27 cellular contexts compared by ENCODE assay signal in genomic region chr17:57302690-57303089, GRCh38. TPM values are rescaled to one million over a fixed set of nuclear protein-coding genes. Genes with fewer than 3 reads are reported as not detected.
DNase-seq lines count a peak whose midpoint lies in the region; ATAC-seq and TF ChIP-seq lines count a peak whose summit lies in the region.
"Had no signal": no experiment of that assay in that cellular context is flagged by ENCODE, and none has a peak within 500 bp of the region (broad histone marks: within the 10 kb centered on the region; RNA-seq: fewer than 3 reads in every experiment).

No MANE protein-coding gene starts in this region.

- H3K27me3 Mint-ChIP-seq in activated CD8-positive, alpha-beta memory T cell treated with anti-CD3 and anti-CD28 coated beads, Interleukin-2, amount 10 ng/mL, durations not matched to agents 7 days and 5 days = no peaks in the 10 kb centered on the region
- no peaks in the 10 kb centered on the region for H3K27me3 Mint-ChIP-seq in effector memory CD8-positive, alpha-beta T cell
- H3K27me3 Mint-ChIP-seq: CD8-positive, alpha-beta memory T cell; dendritic cell treated with granulocyte-macrophage colony-stimulating factor and Interleukin-4, amounts not matched to agents 40 ng/mL and 50 ng/mL, for 4 days; IgD-negative memory B cell had no signal

- peaks cover 2% of the 10 kb centered on the region for H3K9me3 Mint-ChIP-seq in activated CD8-positive, alpha-beta memory T cell treated with anti-CD3 and anti-CD28 coated beads, Interleukin-2, amount 10 ng/mL, durations not matched to agents 7 days and 5 days (ENCODE audit: low read depth)
- no peaks in the 10 kb centered on the region for H3K9me3 Mint-ChIP-seq in effector memory CD8-positive, alpha-beta T cell
- H3K9me3 Mint-ChIP-seq: CD8-positive, alpha-beta memory T cell had no signal

- no peaks in the 10 kb centered on the region for H3F3A ChIP-seq in smooth muscle cell (ENCODE audit: low read depth)

- peaks cover 17% of the 10 kb centered on the region for H4K20me1 ChIP-seq in smooth muscle cell (ENCODE audit: low read depth)

- no peak overlapping the region for H3K9ac ChIP-seq in smooth muscle cell (ENCODE audit: low read depth)

- CTCF ChIA-PET in activated CD8-positive, alpha-beta memory T cell treated with anti-CD3 and anti-CD28 coated beads, Interleukin-2, amount 10 ng/mL, durations not matched to agents 7 days and 5 days (lab: Charles Lee) = no interaction called here

- no peak overlapping the region for H2AFZ ChIP-seq in smooth muscle cell (ENCODE audit: low read depth)

- no peak for TF ChIP-seq CTCF in smooth muscle cell (IDR thresholded peaks at IDR 0.05; ENCODE audit: borderline replicate concordance, insufficient read depth, poor library complexity, severe bottlenecking)

- peaks cover 47% of the 10 kb centered on the region for H3K36me3 Mint-ChIP-seq in activated CD8-positive, alpha-beta memory T cell treated with anti-CD3 and anti-CD28 coated beads, Interleukin-2, amount 10 ng/mL, durations not matched to agents 7 days and 5 days
- H3K36me3 Mint-ChIP-seq in effector memory CD8-positive, alpha-beta T cell (ENCODE audit: insufficient read depth) = peaks cover 22% of the 10 kb centered on the region

- peaks cover 13% of the 10 kb centered on the region for H3K79me2 ChIP-seq in smooth muscle cell (ENCODE audit: low read depth)

- H3K4me3 Mint-ChIP-seq in activated CD8-positive, alpha-beta memory T cell treated with anti-CD3 and anti-CD28 coated beads, Interleukin-2, amount 10 ng/mL, durations not matched to agents 7 days and 5 days = no peak overlapping the region
- no peak overlapping the region for H3K4me3 Mint-ChIP-seq in effector memory CD8-positive, alpha-beta T cell
- H3K4me3 Mint-ChIP-seq: CD8-positive, alpha-beta memory T cell; dendritic cell treated with granulocyte-macrophage colony-stimulating factor and Interleukin-4, amounts not matched to agents 40 ng/mL and 50 ng/mL, for 4 days; IgD-negative memory B cell had no signal

- no peak overlapping the region for H3K4me3 ChIP-seq in smooth muscle cell
- H3K4me3 ChIP-seq: esophagus muscularis mucosa, heart left ventricle, thoracic aorta, uterus had no signal

- H3K27me3 ChIP-seq in smooth muscle cell (ENCODE audit: low read depth) = no peaks in the 10 kb centered on the region
- H3K27me3 ChIP-seq: esophagus muscularis mucosa, foreskin keratinocyte, heart left ventricle, uterus had no signal

- ATAC-seq in activated CD8-positive, alpha-beta memory T cell treated with anti-CD3 and anti-CD28 coated beads, Interleukin-2, amount 10 ng/mL, durations not matched to agents 7 days and 5 days = no peak
- no peak for ATAC-seq in effector memory CD8-positive, alpha-beta T cell (replicated peaks)
- ATAC-seq: foreskin keratinocyte, heart left ventricle had no signal

- no peak for DNase-seq in activated CD8-positive, alpha-beta memory T cell treated with anti-CD3 and anti-CD28 coated beads, Interleukin-2, amount 10 ng/mL, durations not matched to agents 7 days and 5 days
- no peak for DNase-seq in activated CD8-positive, alpha-beta memory T cell treated with anti-CD3 and anti-CD28 coated beads, Interleukin-2, amount 50 U/mL, for 4 hours
- DNase-seq in effector memory CD8-positive, alpha-beta T cell = no peak
- DNase-seq in smooth muscle cell (lab: John Stamatoyannopoulos, UW; ENCODE audit: unreplicated experiment) = peak; percentile 2
- no peak for DNase-seq in Ammon's horn (ENCODE audit: low spot score)
- no peak for DNase-seq in OCI-M2 (lab: John Stamatoyannopoulos, UW; ENCODE audit: unreplicated experiment)
- DNase-seq in NCI-H2107 treated with DMSO at 0.1 percent for 48 hours (lab: John Stamatoyannopoulos, UW; ENCODE audit: unreplicated experiment) = no peak
- DNase-seq: activated CD4-positive, alpha-beta T cell treated with anti-CD3 and anti-CD28 coated beads, Interleukin-2, amount 50 U/mL, for 1 hour; activated CD8-positive, alpha-beta memory T cell treated with anti-CD3 and anti-CD28 coated beads, Interleukin-2, amount 50 U/mL, for 48 hours; activated effector memory CD4-positive, alpha-beta T cell treated with Interleukin-2 at 50 U/mL for 16 hours; CD8-positive, alpha-beta memory T cell; central memory CD4-positive, alpha-beta T cell; foreskin keratinocyte; heart left ventricle; NCI-H146; NCI-H446 treated with DMSO at 0.1 percent for 48 hours; NCI-H82; SIG-M5; stimulated activated naive CD4-positive, alpha-beta T cell; T1000; uterus; WERI-Rb-1 had no signal

- H3K4me1 Mint-ChIP-seq in activated CD8-positive, alpha-beta memory T cell treated with anti-CD3 and anti-CD28 coated beads, Interleukin-2, amount 10 ng/mL, durations not matched to agents 7 days and 5 days = peaks cover 22% of the 10 kb centered on the region
- peaks cover 20 to 25% of the 10 kb centered on the region in 2 donors for H3K4me1 Mint-ChIP-seq in effector memory CD8-positive, alpha-beta T cell (ENCODE audit: low read depth in 2 of 2)

- H3K4me2 ChIP-seq in smooth muscle cell = peak overlapping the region; percentile 4

- H3K27ac ChIP-seq in KOPT-K1 (ENCODE audit: low read depth, low read length, poor library complexity, severe bottlenecking) = peak overlapping the region; percentile 23
- peak overlapping the region; percentile 32 for H3K27ac ChIP-seq in smooth muscle cell (ENCODE audit: low read depth)
- H3K27ac ChIP-seq: esophagus muscularis mucosa, foreskin keratinocyte, heart left ventricle, thoracic aorta, uterus, WERI-Rb-1 had no signal

- peaks cover 4% of the 10 kb centered on the region for H3K4me1 ChIP-seq in smooth muscle cell (ENCODE audit: low read depth)
- H3K4me1 ChIP-seq: esophagus muscularis mucosa, foreskin keratinocyte, uterus had no signal

- H3K9me3 ChIP-seq in KOPT-K1 (ENCODE audit: insufficient read depth, low read length, poor library complexity, severe bottlenecking) (peaks cover 27% of the 10 kb centered on the region), smooth muscle cell (replicated peaks; ENCODE audit: low read depth) (peaks cover 7% of the 10 kb centered on the region)
- H3K9me3 ChIP-seq: esophagus muscularis mucosa, thoracic aorta, uterus had no signal

- H3K36me3 ChIP-seq in KOPT-K1 (ENCODE audit: insufficient read depth, low read length) (peaks cover 95% of the 10 kb centered on the region), smooth muscle cell (ENCODE audit: low read depth) (peaks cover 10% of the 10 kb centered on the region)
- H3K36me3 ChIP-seq: thoracic aorta, uterus had no signal

- WGBS in smooth muscle cell (ENCODE audit: low lambda C conversion rate) = 81% methylated on average over 3 of the region's 3 CpGs

- H3K27ac Mint-ChIP-seq in activated CD8-positive, alpha-beta memory T cell treated with anti-CD3 and anti-CD28 coated beads, Interleukin-2, amount 10 ng/mL, durations not matched to agents 7 days and 5 days = peak overlapping the region; percentile 44
- peak overlapping the region; percentile 71 to 89 for H3K27ac Mint-ChIP-seq in effector memory CD8-positive, alpha-beta T cell
- H3K27ac Mint-ChIP-seq: dendritic cell treated with granulocyte-macrophage colony-stimulating factor and Interleukin-4, amounts not matched to agents 40 ng/mL and 50 ng/mL, for 4 days; IgD-negative memory B cell had no signal

RNA-seq across cellular contexts. Expression of gene MSI2, which starts 46.4 kb away (rescaled TPM):
- 100 to 1,000 TPM; 117 to 120 TPM for total RNA-seq in activated CD8-positive, alpha-beta memory T cell treated with anti-CD3 and anti-CD28 coated beads, Interleukin-2, amount 10 ng/mL, durations not matched to agents 7 days and 5 days
- 31.5 and 36.5 TPM in 2 replicates for total RNA-seq in smooth muscle cell
- polyA plus RNA-seq in smooth muscle cell = 5.7 and 8.1 TPM in 2 replicates
